1 cellular context compared by ENCODE assay signal in genomic region chr16:2971985-2972784, GRCh38.
TF ChIP-seq lines count a peak whose summit lies in the region.

No MANE protein-coding gene starts in this region.

TF ChIP-seq in HEK293, 187 proteins besides CTCF, POLR2A, EP300 and RAD21 (continued from another document):
- TF ChIP-seq ZBTB49 (tag by site-specific recombination; IDR thresholded peaks at IDR 0.05; ENCODE audit: low read depth) (no peak), ZBTB21 (tag by site-specific recombination; IDR thresholded peaks at IDR 0.05) (no peak), ZNF785 (tag by site-specific recombination; IDR thresholded peaks at IDR 0.05) (no peak), ZNF404 (tag by site-specific recombination; IDR thresholded peaks at IDR 0.05) (no peak), ZNF629 (tag by site-specific recombination; IDR thresholded peaks at IDR 0.05) (peak; percentile 20; the same call in 1 of the 2 replicates), ZNF518A (tag by site-specific recombination; conservative IDR thresholded peaks at IDR 0.05; ENCODE audit: low read depth) (no peak), ZFHX2 (tag by site-specific recombination; conservative IDR thresholded peaks at IDR 0.05) (peak; percentile 41; the same call in 1 of the 2 replicates), ZEB2 (tag by site-specific recombination; IDR thresholded peaks at IDR 0.05) (no peak), ZNF660 (tag by site-specific recombination; IDR thresholded peaks at IDR 0.05) (0 out of 2 replicates have a peak, but pooled peaks have one; percentile 23), HOXD13 (CRISPR knock-in tag; IDR thresholded peaks at IDR 0.05; ENCODE audit: borderline replicate concordance) (no peak), KLF17 (tag by site-specific recombination; IDR thresholded peaks at IDR 0.05) (no peak)
TF ChIP-seq in HEK293: peak in this region for 16.
